1 cellular context compared by ENCODE assay signal in genomic region chr10:4353964-4354363, GRCh38.
TF ChIP-seq lines count a peak whose summit lies in the region.

No MANE protein-coding gene starts in this region.

TF ChIP-seq in HCT116, 20 proteins besides CTCF, POLR2A, EP300 and RAD21 (continued from another document):
- TF ChIP-seq, protein P1, sequence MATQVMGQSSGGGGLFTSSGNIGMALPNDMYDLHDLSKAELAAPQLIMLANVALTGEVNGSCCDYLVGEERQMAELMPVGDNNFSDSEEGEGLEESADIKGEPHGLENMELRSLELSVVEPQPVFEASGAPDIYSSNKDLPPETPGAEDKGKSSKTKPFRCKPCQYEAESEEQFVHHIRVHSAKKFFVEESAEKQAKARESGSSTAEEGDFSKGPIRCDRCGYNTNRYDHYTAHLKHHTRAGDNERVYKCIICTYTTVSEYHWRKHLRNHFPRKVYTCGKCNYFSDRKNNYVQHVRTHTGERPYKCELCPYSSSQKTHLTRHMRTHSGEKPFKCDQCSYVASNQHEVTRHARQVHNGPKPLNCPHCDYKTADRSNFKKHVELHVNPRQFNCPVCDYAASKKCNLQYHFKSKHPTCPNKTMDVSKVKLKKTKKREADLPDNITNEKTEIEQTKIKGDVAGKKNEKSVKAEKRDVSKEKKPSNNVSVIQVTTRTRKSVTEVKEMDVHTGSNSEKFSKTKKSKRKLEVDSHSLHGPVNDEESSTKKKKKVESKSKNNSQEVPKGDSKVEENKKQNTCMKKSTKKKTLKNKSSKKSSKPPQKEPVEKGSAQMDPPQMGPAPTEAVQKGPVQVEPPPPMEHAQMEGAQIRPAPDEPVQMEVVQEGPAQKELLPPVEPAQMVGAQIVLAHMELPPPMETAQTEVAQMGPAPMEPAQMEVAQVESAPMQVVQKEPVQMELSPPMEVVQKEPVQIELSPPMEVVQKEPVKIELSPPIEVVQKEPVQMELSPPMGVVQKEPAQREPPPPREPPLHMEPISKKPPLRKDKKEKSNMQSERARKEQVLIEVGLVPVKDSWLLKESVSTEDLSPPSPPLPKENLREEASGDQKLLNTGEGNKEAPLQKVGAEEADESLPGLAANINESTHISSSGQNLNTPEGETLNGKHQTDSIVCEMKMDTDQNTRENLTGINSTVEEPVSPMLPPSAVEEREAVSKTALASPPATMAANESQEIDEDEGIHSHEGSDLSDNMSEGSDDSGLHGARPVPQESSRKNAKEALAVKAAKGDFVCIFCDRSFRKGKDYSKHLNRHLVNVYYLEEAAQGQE (IDR thresholded peaks at IDR 0.05; ENCODE audit: low read depth), result no peak
- TF ChIP-seq SRF (IDR thresholded peaks at IDR 0.05; ENCODE audit: low read depth) (no peak), JUND (IDR thresholded peaks at IDR 0.05) (no peak; the same call in 1 of the 2 replicates), CEBPB (IDR thresholded peaks at IDR 0.05; ENCODE audit: low read depth) (no peak), CBX3 (IDR thresholded peaks at IDR 0.05; ENCODE audit: low read depth) (peak; percentile 9; the same call in 1 of the 2 replicates), SP1 (IDR thresholded peaks at IDR 0.05; ENCODE audit: low read depth) (peak; percentile 35; the same call in 1 of the 2 replicates), EGR1 (IDR thresholded peaks at IDR 0.05; ENCODE audit: low read depth) (no peak), FOSL1 (IDR thresholded peaks at IDR 0.05; ENCODE audit: low read depth) (peak; percentile 51; the same call in 1 of the 2 replicates), ELF1 (IDR thresholded peaks at IDR 0.05; ENCODE audit: borderline replicate concordance, low read depth) (no peak), ZNF274 (IDR thresholded peaks at IDR 0.05; ENCODE audit: low read depth, low read length) (no peak), SIN3A (IDR thresholded peaks at IDR 0.05; ENCODE audit: low read depth) (no peak)
- TF ChIP-seq, protein P2, sequence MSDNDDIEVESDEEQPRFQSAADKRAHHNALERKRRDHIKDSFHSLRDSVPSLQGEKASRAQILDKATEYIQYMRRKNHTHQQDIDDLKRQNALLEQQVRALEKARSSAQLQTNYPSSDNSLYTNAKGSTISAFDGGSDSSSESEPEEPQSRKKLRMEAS (IDR thresholded peaks at IDR 0.05), result no peak
